In genomic region chr15:57376695-57377477, GRCh38 we compare ENCODE assay signal across 8 cellular contexts. TPM values are rescaled to one million over a fixed set of nuclear protein-coding genes. Genes with fewer than 3 reads are reported as not detected.
DNase-seq lines count a peak whose midpoint lies in the region; ATAC-seq and TF ChIP-seq lines count a peak whose summit lies in the region.

No MANE protein-coding gene starts in this region.

- no peaks in the 10 kb centered on the region for H3K9me3 Mint-ChIP-seq in activated naive CD4-positive, alpha-beta T cell treated with anti-CD3 and anti-CD28 coated beads, Interleukin-2, amount 50 U/mL, for 24 hours
- no peaks in the 10 kb centered on the region for H3K9me3 Mint-ChIP-seq in activated naive CD4-positive, alpha-beta T cell treated with anti-CD3 and anti-CD28 coated beads, Interleukin-2, amount 10 ng/mL, durations not matched to agents 7 days and 5 days

- 2 to 17% methylated on average over 11 to 36 of the region's 49 CpGs for WGBS in testis, 2 donors

- H3K27ac ChIP-seq in breast epithelium (peak overlapping the region; percentile 83 to 84), testis (peak overlapping the region; percentile 10 to 61)

- H3K9me3 ChIP-seq in breast epithelium (no peaks in the 10 kb centered on the region), testis (no peaks in the 10 kb centered on the region)

- peak overlapping the region; percentile 59 for H3K4me3 Mint-ChIP-seq in activated naive CD4-positive, alpha-beta T cell treated with anti-CD3 and anti-CD28 coated beads, Interleukin-2, amount 50 U/mL, for 24 hours
- H3K4me3 Mint-ChIP-seq in activated naive CD4-positive, alpha-beta T cell treated with anti-CD3 and anti-CD28 coated beads, Interleukin-2, amount 10 ng/mL, durations not matched to agents 7 days and 5 days, result no peak overlapping the region

- peaks cover 13% of the 10 kb centered on the region for H3K4me1 Mint-ChIP-seq in activated naive CD4-positive, alpha-beta T cell treated with anti-CD3 and anti-CD28 coated beads, Interleukin-2, amount 50 U/mL, for 24 hours
- peaks cover 7% of the 10 kb centered on the region for H3K4me1 Mint-ChIP-seq in activated naive CD4-positive, alpha-beta T cell treated with anti-CD3 and anti-CD28 coated beads, Interleukin-2, amount 10 ng/mL, durations not matched to agents 7 days and 5 days

- intact Hi-C loops in breast epithelium (cut with DNase I; ENCODE audit: low total_unique reads) (no loop called here), testis (cut with DNase I; ENCODE audit: low total_unique reads) (no loop called here)

- peaks cover 0 to 5% of the 10 kb centered on the region in 2 donors for H3K4me1 ChIP-seq in breast epithelium
- H3K4me1 ChIP-seq in testis, result peaks cover 11% of the 10 kb centered on the region

- peak; percentile 68 for ATAC-seq in left lobe of liver
- no peak for ATAC-seq in GM21528 (IDR thresholded peaks at IDR 0.05; ENCODE audit: low FRiP score, unreplicated experiment)

- H3K27me3 ChIP-seq in breast epithelium, result no peaks in the 10 kb centered on the region
- no peaks in the 10 kb centered on the region for H3K27me3 ChIP-seq in testis

- peaks cover 44% of the 10 kb centered on the region for H3K27me3 Mint-ChIP-seq in activated naive CD4-positive, alpha-beta T cell treated with anti-CD3 and anti-CD28 coated beads, Interleukin-2, amount 50 U/mL, for 24 hours
- peaks cover 81% of the 10 kb centered on the region for H3K27me3 Mint-ChIP-seq in activated naive CD4-positive, alpha-beta T cell treated with anti-CD3 and anti-CD28 coated beads, Interleukin-2, amount 10 ng/mL, durations not matched to agents 7 days and 5 days

- TF ChIP-seq CTCF in breast epithelium (IDR thresholded peaks at IDR 0.05) (no peak), testis (IDR thresholded peaks at IDR 0.05) (no peak)

- H3K36me3 ChIP-seq in breast epithelium (no peaks in the 10 kb centered on the region), testis (ENCODE audit: low read depth, missing control alignments) (no peaks in the 10 kb centered on the region)

- H3K27ac Mint-ChIP-seq in activated naive CD4-positive, alpha-beta T cell treated with anti-CD3 and anti-CD28 coated beads, Interleukin-2, amount 50 U/mL, for 24 hours, result no peak overlapping the region
- H3K27ac Mint-ChIP-seq in activated naive CD4-positive, alpha-beta T cell treated with anti-CD3 and anti-CD28 coated beads, Interleukin-2, amount 10 ng/mL, durations not matched to agents 7 days and 5 days, result no peak overlapping the region

- TF ChIP-seq POLR2A in breast epithelium (IDR thresholded peaks at IDR 0.05) (no peak), testis (IDR thresholded peaks at IDR 0.05) (no peak)

- CTCF ChIA-PET in activated naive CD4-positive, alpha-beta T cell treated with anti-CD3 and anti-CD28 coated beads, Interleukin-2, amount 10 ng/mL, durations not matched to agents 7 days and 5 days (lab: Charles Lee), result interaction anchor here (1.2 to 1.5 kb wide), 2 partner anchors 71 to 151 kb away, joined by 3 to 4 read pairs; no protein-coding TSS in a partner anchor

- no peak for DNase-seq in activated naive CD4-positive, alpha-beta T cell treated with anti-CD3 and anti-CD28 coated beads, Interleukin-2, amount 10 ng/mL, durations not matched to agents 7 days and 5 days
- DNase-seq in breast epithelium (ENCODE audit: low spot score in 2 of 2) (peak in 1 of 2 donors; percentile 27), left lobe of liver (ENCODE audit: low spot score) (peak; percentile 91), testis (peak; percentile 59), MV-4-11 (lab: John Stamatoyannopoulos, UW) (no peak), NCI-H2107 treated with DMSO at 0.1 percent for 48 hours (lab: John Stamatoyannopoulos, UW; ENCODE audit: unreplicated experiment) (no peak)

- H3K4me3 ChIP-seq in breast epithelium (peak overlapping the region; percentile 61 to 93 (median 83)), testis (peak overlapping the region; percentile 71 to 79)

- H3K36me3 Mint-ChIP-seq in activated naive CD4-positive, alpha-beta T cell treated with anti-CD3 and anti-CD28 coated beads, Interleukin-2, amount 50 U/mL, for 24 hours, result no peaks in the 10 kb centered on the region
- no peaks in the 10 kb centered on the region for H3K36me3 Mint-ChIP-seq in activated naive CD4-positive, alpha-beta T cell treated with anti-CD3 and anti-CD28 coated beads, Interleukin-2, amount 10 ng/mL, durations not matched to agents 7 days and 5 days

RNA-seq across cellular contexts. Expression of gene CGNL1, which starts 0.6 kb away (rescaled TPM):
- total RNA-seq in breast epithelium, result 10 to 100 TPM in 2 of 3 donors, 1 to 10 TPM in 1; 5.4 to 24.9 (median 18.4) TPM
- total RNA-seq in left lobe of liver, result 42.9 TPM
- 10 to 100 TPM; 29.2 to 40.2 TPM for total RNA-seq in testis
- 21.0 TPM for polyA plus RNA-seq in testis (ENCODE audit: insufficient read depth, low read depth, low replicate concordance)

Comparison
In these comparisons a context has a peak if more than half of its experiments do, and no peak if none do; other contexts are left out.
1. DNase-seq: peak in left lobe of liver (single experiment) and testis (single experiment); none in activated naive CD4-positive, alpha-beta T cell treated with anti-CD3 and anti-CD28 coated beads, Interleukin-2, amount 10 ng/mL, durations not matched to agents 7 days and 5 days (single experiment), MV-4-11 (single experiment) and NCI-H2107 treated with DMSO at 0.1 percent for 48 hours (single experiment).